ENCODE assay signal across 8 cellular contexts in the genomic region with DNA sequence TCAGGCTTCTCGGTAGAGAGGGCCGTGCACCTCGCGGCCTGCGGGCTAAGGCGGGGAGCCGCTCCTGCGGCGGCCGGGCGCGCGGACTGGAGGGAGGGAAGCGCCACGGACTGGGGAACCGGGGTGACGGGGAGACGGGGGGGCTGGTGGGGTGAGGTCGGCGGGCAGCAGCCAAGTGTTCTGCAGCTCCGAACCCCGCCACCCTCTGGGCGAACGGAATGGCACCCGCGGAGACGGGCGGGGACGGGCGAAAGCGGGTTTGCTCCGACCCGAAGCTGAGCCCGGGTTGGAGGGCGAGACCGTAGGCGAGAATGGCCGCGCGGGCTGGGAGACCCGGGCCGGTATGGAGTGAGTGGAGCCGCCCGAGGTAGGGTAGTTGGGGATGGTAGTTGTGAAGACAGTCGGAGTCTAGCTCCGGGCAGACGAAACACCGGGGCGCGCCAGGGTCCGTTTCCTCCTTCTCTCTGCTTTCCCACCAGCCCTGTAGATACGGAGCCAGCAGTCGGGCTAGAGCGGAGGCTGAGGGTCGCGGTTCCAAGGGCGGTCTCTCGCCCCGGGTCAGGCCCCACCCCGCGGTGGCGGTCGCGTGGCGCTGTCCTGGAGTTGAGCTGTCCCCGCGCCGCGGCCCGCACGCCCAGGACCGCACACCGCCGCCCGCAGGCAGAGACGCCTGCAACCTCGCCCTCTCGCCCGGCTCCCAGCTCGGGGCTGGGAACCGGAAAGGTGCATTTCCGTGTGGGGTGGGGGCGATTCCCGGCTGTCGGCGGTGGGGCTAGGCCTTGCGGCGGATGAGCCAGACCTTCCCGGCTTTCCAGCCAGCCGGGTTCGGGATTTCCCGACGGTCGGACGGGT.
DNase-seq lines count a peak whose midpoint lies in the region; ATAC-seq and TF ChIP-seq lines count a peak whose summit lies in the region.

No MANE protein-coding gene starts in this region.

- ATAC-seq in DND-41 (ENCODE audit: insufficient read depth, low read depth), result peak; percentile 53
- peak; percentile 68 for ATAC-seq in left lobe of liver
- no peak for ATAC-seq in HG02981 (IDR thresholded peaks at IDR 0.05; ENCODE audit: unreplicated experiment)
- ATAC-seq in HG03139 (IDR thresholded peaks at IDR 0.05; ENCODE audit: unreplicated experiment), result no peak
- ATAC-seq in GM18520 (IDR thresholded peaks at IDR 0.05; ENCODE audit: unreplicated experiment), result no peak

- WGBS in urinary bladder, result under 1% methylated on average over 95 of the region's 95 CpGs

- H3K9me3 ChIP-seq in DND-41 (ENCODE audit: insufficient read depth, low read length, severe bottlenecking) (no peaks in the 10 kb centered on the region), KOPT-K1 (ENCODE audit: insufficient read depth, low read length, poor library complexity, severe bottlenecking) (no peaks in the 10 kb centered on the region)

- H3K27ac ChIP-seq in DND-41 (ENCODE audit: low read length) (no peak overlapping the region), KOPT-K1 (ENCODE audit: low read depth, low read length, poor library complexity, severe bottlenecking) (peak overlapping the region; percentile 40), urinary bladder (ENCODE audit: low read depth) (no peak overlapping the region)

- no peak for TF ChIP-seq CTCF in DND-41 (IDR thresholded peaks at IDR 0.05; ENCODE audit: borderline replicate concordance, extremely low read depth, low read length, poor library complexity, severe bottlenecking)

- H3K4me3 ChIP-seq in DND-41 (ENCODE audit: low read depth in 1 of 2, low read length in 2 of 2) (peak overlapping the region; percentile 21 to 54; a peak in 3 of 4 replicates), urinary bladder (ENCODE audit: low read depth, low read length) (peak overlapping the region; percentile 32)

- H3K9ac ChIP-seq in DND-41 (ENCODE audit: low read depth, low read length), result peak overlapping the region; percentile 58

- no peaks in the 10 kb centered on the region for H3K79me2 ChIP-seq in DND-41 (ENCODE audit: insufficient read depth, low read length)

- peaks cover 18% of the 10 kb centered on the region for H3K27me3 ChIP-seq in DND-41 (ENCODE audit: insufficient read depth, low read length, poor library complexity)

- DNase-seq in DND-41 (peak; percentile 24), T47D (ENCODE audit: low read depth in 1 of 2, low spot score in 1 of 2) (peak; percentile 10 to 42), left lobe of liver (ENCODE audit: low spot score) (no peak)

- H2AFZ ChIP-seq in DND-41 (ENCODE audit: low read depth, low read length), result peak overlapping the region; percentile 75

- peaks cover 19% of the 10 kb centered on the region for H3K4me1 ChIP-seq in DND-41 (ENCODE audit: insufficient read depth, low read length)
- peaks cover 3% of the 10 kb centered on the region for H3K4me1 ChIP-seq in urinary bladder (ENCODE audit: insufficient read depth)

- H3K36me3 ChIP-seq in DND-41 (ENCODE audit: insufficient read depth, low read length), result no peaks in the 10 kb centered on the region
- no peaks in the 10 kb centered on the region for H3K36me3 ChIP-seq in KOPT-K1 (ENCODE audit: insufficient read depth, low read length)
- H3K36me3 ChIP-seq in urinary bladder (ENCODE audit: insufficient read depth), result no peaks in the 10 kb centered on the region

- in situ Hi-C loops in T47D (cut with HindIII; ENCODE audit: low pct_unique_long_range_greater_than_20kb, low sequenced_read_pairs), result no loop called here

- no peaks in the 10 kb centered on the region for H4K20me1 ChIP-seq in DND-41 (ENCODE audit: insufficient read depth, low read length)

- H3K4me2 ChIP-seq in DND-41 (ENCODE audit: insufficient read depth, low read length), result peak overlapping the region; percentile 75

Comparison
In these comparisons a context has a peak if more than half of its experiments do, and no peak if none do; other contexts are left out.
1. ATAC-seq: peak in DND-41 (single experiment) and left lobe of liver (single experiment); none in HG02981 (single experiment), HG03139 (single experiment) and GM18520 (single experiment).